In the genomic region with DNA sequence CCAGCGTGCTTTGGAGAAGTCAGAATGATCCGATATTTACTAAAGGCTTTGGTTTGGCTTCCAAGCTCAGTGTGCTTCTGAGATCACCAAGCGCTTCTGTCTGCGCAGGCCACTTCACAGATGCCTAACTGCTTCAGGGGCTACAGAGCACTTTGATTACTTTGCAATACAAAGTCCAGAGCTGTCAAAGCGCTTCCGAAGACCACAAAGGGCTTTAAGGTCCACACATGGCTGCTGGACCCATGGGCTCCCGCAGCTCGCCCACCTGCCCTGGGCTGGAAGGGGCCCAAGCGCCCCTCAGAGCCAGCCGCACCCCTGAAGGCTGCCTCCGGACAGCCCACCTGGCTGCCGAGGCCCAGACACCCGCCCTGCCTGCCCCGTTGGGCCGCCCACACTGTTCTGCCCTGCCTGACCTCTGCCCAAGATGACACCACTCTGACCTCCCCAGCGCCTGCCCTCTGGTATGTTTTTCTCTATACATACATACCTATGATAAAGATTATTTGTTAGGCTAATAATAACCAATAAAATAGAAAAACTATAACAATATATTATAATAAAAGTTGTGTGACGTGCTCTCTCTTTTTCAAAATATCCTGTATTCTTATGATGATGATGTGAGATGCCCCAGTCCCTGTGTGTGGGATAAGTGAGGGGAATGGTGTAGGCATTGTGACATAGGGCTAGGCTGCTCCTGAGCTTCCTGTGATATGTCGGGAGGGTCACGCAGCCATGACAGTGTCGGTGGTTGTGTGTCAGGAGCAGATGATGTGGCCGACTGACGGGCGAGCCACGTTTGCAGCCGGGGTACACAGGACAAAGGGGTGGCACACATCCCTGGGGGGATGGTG, we compare ENCODE assay signal across 20 cellular contexts. TPM values are rescaled to one million over a fixed set of nuclear protein-coding genes. Genes with fewer than 3 reads are reported as not detected.
A peak's percentile ranks its signal among the peaks of the same experiment; 100 is the strongest.
DNase-seq lines count a peak whose midpoint lies in the region; ATAC-seq, FAIRE-seq and TF ChIP-seq lines count a peak whose summit lies in the region.
"Had no signal": no experiment of that assay in that cellular context is flagged by ENCODE, and none has a peak within 500 bp of the region (broad histone marks: within the 10 kb centered on the region; RNA-seq: fewer than 3 reads in every experiment).

No MANE protein-coding gene starts in this region.

- TF ChIP-seq EP300 in HepG2 (IDR thresholded peaks at IDR 0.05; ENCODE audit: low read depth in 2 of 2, low read length in 2 of 2) (no peak), HepG2 (CRISPR knock-in tag; IDR thresholded peaks at IDR 0.05; ENCODE audit: borderline replicate concordance) (no peak)

- CTCF ChIA-PET in HepG2 (lab: Yijun Ruan, JAX; ENCODE audit: low intra/inter-chr PET ratio, low total read pairs), result no interaction called here

- no peak overlapping the region for H2AFZ ChIP-seq in HepG2 (ENCODE audit: low read length)
- H2AFZ ChIP-seq: GM23248 had no signal

- no peak for TF ChIP-seq CTCF in HepG2 (CRISPR knock-in tag; IDR thresholded peaks at IDR 0.05)

- H3K4me3 ChIP-seq in right cardiac atrium (ENCODE audit: low read length) (no peak overlapping the region), HepG2 (replicated peaks in 1 of 3; ENCODE audit: insufficient read depth in 1 of 3, low read depth in 2 of 3, low read length in 3 of 3) (no peak overlapping the region)
- H3K4me3 ChIP-seq: gastrocnemius medialis, GM23248 had no signal

- no TSS peak for BruUV-seq in HepG2 (replicated peaks; lab: Mats Ljungman, UMichigan)

- H3K36me3 Mint-ChIP-seq in T-helper 17 cell (ENCODE audit: low read depth), result peaks cover 20% of the 10 kb centered on the region

- in situ Hi-C loops in HepG2 (cut with HindIII; ENCODE audit: extremely low pct_ligation_motif_present, low pct_unique_long_range_greater_than_20kb), result no loop called here

- H3K36me3 ChIP-seq in HepG2 (replicated peaks in 1 of 2; ENCODE audit: control insufficient read depth in 1 of 2, insufficient read depth in 2 of 2, low read length in 2 of 2), result peaks cover 59 to 80% of the 10 kb centered on the region in 2 experiments

- no peaks in the 10 kb centered on the region for H3K9me3 ChIP-seq in right cardiac atrium (ENCODE audit: control insufficient read depth, low read length)
- no peaks in the 10 kb centered on the region for H3K9me3 ChIP-seq in T-helper 17 cell (ENCODE audit: control insufficient read depth, low read length, poor library complexity, severe bottlenecking)
- no peaks in the 10 kb centered on the region for H3K9me3 ChIP-seq in HepG2 (ENCODE audit: low read length)
- H3K9me3 ChIP-seq: gastrocnemius medialis had no signal

- no peak overlapping the region for H3K4me2 ChIP-seq in HepG2 (ENCODE audit: low read depth, low read length)

- TF ChIP-seq RAD21 in HepG2 (CRISPR knock-in tag; IDR thresholded peaks at IDR 0.05), result no peak

- no peak overlapping the region for H3K4me3 Mint-ChIP-seq in T-helper 17 cell

- DNase-seq in right cardiac atrium (peak in 2 of 3 donors; percentile 44 to 46), Right ventricle myocardium inferior (ENCODE audit: missing footprints) (no peak), T-helper 17 cell (no peak), HepG2 (ENCODE audit: low spot score) (no peak), NCI-H2081 treated with DMSO at 0.1 percent for 48 hours (lab: John Stamatoyannopoulos, UW) (no peak), iPS-NIHi7 (ENCODE audit: extremely low spot score) (no peak)
- DNase-seq: COR-L47; erythroblast; gastrocnemius medialis; GM23248; midbrain; NCI-H1105; NCI-H524 treated with DMSO at 0.1 percent for 48 hours; Right ventricle myocardium superior; small intestine; stimulated activated CD4-positive, alpha-beta T cell treated with anti-CD3 and anti-CD28 coated beads, Interleukin-4, amount 100 ng/mL, for 1 hour; T-helper 1 cell had no signal

- H3K27me3 Mint-ChIP-seq in T-helper 17 cell, result no peaks in the 10 kb centered on the region
- H3K27me3 Mint-ChIP-seq: progenitor cell of endocrine pancreas had no signal

- no peak for TF ChIP-seq POLR2A in HepG2 (IDR thresholded peaks at IDR 0.05; ENCODE audit: insufficient read depth in 1 of 2, low read depth in 2 of 2, low read length in 2 of 2)

- H3K27me3 ChIP-seq in right cardiac atrium (ENCODE audit: control insufficient read depth, insufficient read depth) (no peaks in the 10 kb centered on the region), HepG2 (ENCODE audit: control insufficient read depth in 1 of 2, insufficient read depth in 2 of 2, low read length in 2 of 2) (no peaks in the 10 kb centered on the region)
- H3K27me3 ChIP-seq: gastrocnemius medialis had no signal

- intact Hi-C loops in right cardiac atrium (cut with DNase I), result no loop called here
- intact Hi-C loops in Right ventricle myocardium inferior (cut with DNase I), result no loop called here
- intact Hi-C loops in HepG2 (cut with micrococcal nuclease; ENCODE audit: unreplicated experiment), result no loop called here

- ATAC-seq in right cardiac atrium (peak in 1 of 2 donors; percentile 5), Right ventricle myocardium inferior (no peak), T-helper 17 cell (no peak), HepG2 (peak; percentile 11), GM21723 (IDR thresholded peaks at IDR 0.05; ENCODE audit: unreplicated experiment) (no peak)
- ATAC-seq: gastrocnemius medialis had no signal

- POLR2A ChIA-PET in HepG2 (lab: Yijun Ruan, JAX), result no interaction called here

- peaks cover 26% of the 10 kb centered on the region for H3K4me1 Mint-ChIP-seq in T-helper 17 cell

- H3K9ac ChIP-seq in HepG2 (ENCODE audit: insufficient read depth, low read depth, low read length), result no peak overlapping the region
- H3K9ac ChIP-seq: GM23248 had no signal

- WGBS in right cardiac atrium, result 88% methylated on average over 25 of the region's 25 CpGs
- 97% methylated on average over 19 of the region's 25 CpGs for WGBS in HepG2 (ENCODE audit: low lambda C conversion rate)

- no peak overlapping the region for H3K27ac ChIP-seq in right cardiac atrium (ENCODE audit: low read length)
- H3K27ac ChIP-seq in HepG2 (ENCODE audit: extremely low read length, insufficient read depth, low read length), result no peak overlapping the region
- H3K27ac ChIP-seq: gastrocnemius medialis, GM23248 had no signal

- H3K4me1 ChIP-seq in right cardiac atrium (ENCODE audit: control insufficient read depth, insufficient read depth, low read length) (peaks cover 8% of the 10 kb centered on the region), HepG2 (ENCODE audit: insufficient read depth, low read length) (peaks cover 2% of the 10 kb centered on the region; the same call in 1 of the 2 replicates)
- H3K4me1 ChIP-seq: gastrocnemius medialis had no signal

- H3K27ac Mint-ChIP-seq in T-helper 17 cell, result peak overlapping the region; percentile 43

- no peaks in the 10 kb centered on the region for H3K79me2 ChIP-seq in HepG2 (ENCODE audit: insufficient read depth, low read length)

- FAIRE-seq in HepG2 (lab: Jason Lieb, UNC), result no peak
- FAIRE-seq: HTR-8/SVneo, small intestine had no signal

- H4K20me1 ChIP-seq in HepG2 (ENCODE audit: insufficient read depth, low read length), result peaks cover 5% of the 10 kb centered on the region; the same call in 1 of the 2 replicates

RNA-seq across cellular contexts. Expression of gene DYNLT1, which starts 22.6 kb away (rescaled TPM):
- 100 to 1,000 TPM in 3 of 4 donors, 10 to 100 TPM in 1; 97.7 to 115 (median 105) TPM for total RNA-seq in right cardiac atrium
- 148 TPM for polyA plus RNA-seq in right cardiac atrium
- total RNA-seq in Right ventricle myocardium inferior, result 145 TPM
- total RNA-seq in T-helper 17 cell, result 100 to 1,000 TPM in 1 of 2 donors, 10 to 100 TPM in 1; 87.2 to 107 TPM
- total RNA-seq in HepG2 (2016; rRNA removed; fragmentation: Illumina TruSeq; extraction: Trizol), result 108 and 144 TPM in 2 replicates
- 61.3 and 63.2 TPM in 2 replicates for total RNA-seq in HepG2 (2016; cell fraction: cytosol; rRNA removed; fragmentation: Illumina TruSeq; extraction: Trizol; ENCODE audit: low read depth)
- total RNA-seq in HepG2 (2016; cell fraction: insoluble cytoplasmic fraction; rRNA removed; fragmentation: Illumina TruSeq; extraction: Trizol), result 106 and 153 TPM in 2 replicates
- total RNA-seq in HepG2 (2016; cell fraction: membrane; rRNA removed; fragmentation: Illumina TruSeq; extraction: Trizol), result 66.8 and 68.4 TPM in 2 replicates
- 46.1 and 46.5 TPM in 2 replicates for total RNA-seq in HepG2 (2016; cell fraction: nucleus; rRNA removed; fragmentation: Illumina TruSeq; extraction: Trizol)
- 152 and 171 TPM in 2 replicates for polyA plus RNA-seq in HepG2 (2011; rRNA removed)
- polyA plus RNA-seq in HepG2 (2011; cell fraction: cytosol; rRNA removed), result 96.9 and 144 TPM in 2 replicates
- 55.7 and 80.2 TPM in 2 replicates for polyA plus RNA-seq in HepG2 (2011; cell fraction: nucleus; rRNA removed)
- polyA plus RNA-seq in HepG2 (2012), result 121 and 122 TPM in 2 replicates
- 51.0 and 56.6 TPM in 2 replicates for polyA plus RNA-seq in HepG2 (2016; cell fraction: cytosol; fragmentation: Illumina TruSeq; extraction: Trizol; ENCODE audit: low read depth)
- polyA plus RNA-seq in HepG2 (2016; cell fraction: insoluble cytoplasmic fraction; fragmentation: Illumina TruSeq; extraction: Trizol; ENCODE audit: low read depth), result 155 and 168 TPM in 2 replicates
- 61.5 and 63.6 TPM in 2 replicates for polyA plus RNA-seq in HepG2 (2016; cell fraction: membrane; fragmentation: Illumina TruSeq; extraction: Trizol; ENCODE audit: low read depth)
- 102 and 103 TPM in 2 replicates for polyA plus RNA-seq in HepG2 (2016; cell fraction: nucleus; fragmentation: Illumina TruSeq; extraction: Trizol; ENCODE audit: insufficient read depth, low read depth)
- 81.1 TPM in 2 replicates for polyA minus RNA-seq in HepG2 (2011; rRNA and poly(A)+ RNA removed; ENCODE audit: low replicate concordance)
- polyA minus RNA-seq in HepG2 (2011; cell fraction: cytosol; rRNA and poly(A)+ RNA removed), result 19.5 and 25.9 TPM in 2 replicates
- polyA minus RNA-seq in HepG2 (2011; cell fraction: nucleus; rRNA and poly(A)+ RNA removed), result 19.4 and 32.6 TPM in 2 replicates

RNA-seq across cellular contexts. Expression of gene SYTL3, which starts 27.9 kb away (rescaled TPM):
- total RNA-seq in right cardiac atrium (10 to 100 TPM in 2 of 4 donors, 1 to 10 TPM in 2; 5.1 to 10.4 (median 10.0) TPM), Right ventricle myocardium inferior (10.8 TPM), T-helper 17 cell (10 to 100 TPM; 28.9 to 36.1 TPM), HepG2 (2016; rRNA removed; fragmentation: Illumina TruSeq; extraction: Trizol) (0.11 and 0.17 TPM in 2 replicates)
- polyA plus RNA-seq in right cardiac atrium (5.0 TPM), HepG2 (2011; rRNA removed) (0.21 and 0.28 TPM in 2 replicates)
- 0.20 and 0.26 TPM in 2 replicates for total RNA-seq in HepG2 (2016; cell fraction: cytosol; rRNA removed; fragmentation: Illumina TruSeq; extraction: Trizol; ENCODE audit: low read depth)
- total RNA-seq in HepG2 (2016; cell fraction: insoluble cytoplasmic fraction; rRNA removed; fragmentation: Illumina TruSeq; extraction: Trizol), result 0.19 and 0.25 TPM in 2 replicates
- 0.14 and 0.15 TPM in 2 replicates for total RNA-seq in HepG2 (2016; cell fraction: membrane; rRNA removed; fragmentation: Illumina TruSeq; extraction: Trizol)
- total RNA-seq in HepG2 (2016; cell fraction: nucleus; rRNA removed; fragmentation: Illumina TruSeq; extraction: Trizol), result 0.37 and 0.50 TPM in 2 replicates
- polyA plus RNA-seq in HepG2 (2011; cell fraction: cytosol; rRNA removed), result 0.12 and 0.15 TPM in 2 replicates
- polyA plus RNA-seq in HepG2 (2011; cell fraction: nucleus; rRNA removed), result 0.59 and 0.64 TPM in 2 replicates
- polyA plus RNA-seq in HepG2 (2012), result 0.21 and 0.44 TPM in 2 replicates
- polyA plus RNA-seq in HepG2 (2016; cell fraction: cytosol; fragmentation: Illumina TruSeq; extraction: Trizol; ENCODE audit: low read depth), result 0.16 and 0.17 TPM in 2 replicates
- 0.10 and 0.34 TPM in 2 replicates for polyA plus RNA-seq in HepG2 (2016; cell fraction: insoluble cytoplasmic fraction; fragmentation: Illumina TruSeq; extraction: Trizol; ENCODE audit: low read depth)
- polyA plus RNA-seq in HepG2 (2016; cell fraction: membrane; fragmentation: Illumina TruSeq; extraction: Trizol; ENCODE audit: low read depth), result 0.07 and 0.15 TPM in 2 replicates
- 0.22 and 0.72 TPM in 2 replicates for polyA plus RNA-seq in HepG2 (2016; cell fraction: nucleus; fragmentation: Illumina TruSeq; extraction: Trizol; ENCODE audit: insufficient read depth, low read depth)
- 0.28 TPM in 1 of 2 replicates, not detected in the other for polyA minus RNA-seq in HepG2 (2011; rRNA and poly(A)+ RNA removed; ENCODE audit: low replicate concordance)
- polyA minus RNA-seq in HepG2 (2011; cell fraction: cytosol; rRNA and poly(A)+ RNA removed), result not detected in 2 replicates
- polyA minus RNA-seq in HepG2 (2011; cell fraction: nucleus; rRNA and poly(A)+ RNA removed), result 0.64 and 0.87 TPM in 2 replicates

Comparison
In these comparisons a context has a peak if more than half of its experiments do, and no peak if none do; other contexts are left out.
1. DNase-seq: peak in right cardiac atrium (2 of 3); none in Right ventricle myocardium inferior (single experiment), T-helper 17 cell (0 of 3), HepG2 (single experiment), NCI-H2081 treated with DMSO at 0.1 percent for 48 hours (single experiment) and iPS-NIHi7 (single experiment).